ENCODE assay signal across 8 cellular contexts in genomic region chr2:222709191-222709891, GRCh38. TPM values are rescaled to one million over a fixed set of nuclear protein-coding genes. Genes with fewer than 3 reads are reported as not detected.
DNase-seq lines count a peak whose midpoint lies in the region; ATAC-seq and TF ChIP-seq lines count a peak whose summit lies in the region.

No MANE protein-coding gene starts in this region.

- in situ Hi-C loops in G401 (cut with HindIII; ENCODE audit: low sequenced_read_pairs) (no loop called here), HAP-1 (cut with MboI; ENCODE audit: low sequenced_read_pairs) (no loop called here), brain microvascular endothelial cell (cut with HindIII; ENCODE audit: low pct_ligation_motif_present, low sequenced_read_pairs) (loop anchor here (25.0 kb wide), 1 partner anchor 153 kb away; the partner anchor contains the start of gene ACSL3)

- intact Hi-C loops in activated T-helper 1 cell treated with anti-CD3 and anti-CD28 coated beads, Interleukin-12 subunit alpha, Interleukin-12 subunit beta, Interleukin-2, Interleukin-4 antibody, amounts not matched to agents 30 ng/mL and 10 ng/mL and 1 ng/mL, durations not matched to agents 14 hours and 24 hours and 36 hours (cut with micrococcal nuclease) = loop anchor here (2.0 kb wide), 1 partner anchor 103 kb away; no protein-coding TSS in a partner anchor

- H3K36me3 ChIP-seq in HAP-1 (replicated peaks) (no peaks in the 10 kb centered on the region), brain microvascular endothelial cell (replicated peaks) (no peaks in the 10 kb centered on the region)

- H3K9me3 ChIP-seq in HAP-1 = no peaks in the 10 kb centered on the region

- no peak for TF ChIP-seq CTCF in brain microvascular endothelial cell (IDR thresholded peaks at IDR 0.05; ENCODE audit: low read depth, low read length, missing control alignments)

- no peaks in the 10 kb centered on the region for H3K9me3 Mint-ChIP-seq in stimulated activated memory B cell treated with anti-CD40 and anti-IgM and Interleukin-4, amounts not matched to agents 10 μg/mL and 1 μg/mL and 100 μg/mL, for 72 hours
- no peaks in the 10 kb centered on the region for H3K9me3 Mint-ChIP-seq in activated T-helper 1 cell treated with anti-CD3 and anti-CD28 coated beads, Interleukin-12 subunit alpha, Interleukin-12 subunit beta, Interleukin-2, Interleukin-4 antibody, amounts not matched to agents 30 ng/mL and 10 ng/mL and 1 ng/mL, durations not matched to agents 14 hours and 24 hours and 36 hours

- H3K27me3 ChIP-seq in HAP-1 (ENCODE audit: low read depth) (peaks cover 4% of the 10 kb centered on the region; the same call in 1 of the 2 replicates), brain microvascular endothelial cell (replicated peaks) (no peaks in the 10 kb centered on the region)

- peak overlapping the region; percentile 44 for H3K27ac Mint-ChIP-seq in stimulated activated memory B cell treated with anti-CD40 and anti-IgM and Interleukin-4, amounts not matched to agents 10 μg/mL and 1 μg/mL and 100 μg/mL, for 72 hours
- no peak overlapping the region for H3K27ac Mint-ChIP-seq in activated T-helper 1 cell treated with anti-CD3 and anti-CD28 coated beads, Interleukin-12 subunit alpha, Interleukin-12 subunit beta, Interleukin-2, Interleukin-4 antibody, amounts not matched to agents 30 ng/mL and 10 ng/mL and 1 ng/mL, durations not matched to agents 14 hours and 24 hours and 36 hours

- H3K4me1 Mint-ChIP-seq in stimulated activated memory B cell treated with anti-CD40 and anti-IgM and Interleukin-4, amounts not matched to agents 10 μg/mL and 1 μg/mL and 100 μg/mL, for 72 hours = peaks cover 22% of the 10 kb centered on the region
- H3K4me1 Mint-ChIP-seq in activated T-helper 1 cell treated with anti-CD3 and anti-CD28 coated beads, Interleukin-12 subunit alpha, Interleukin-12 subunit beta, Interleukin-2, Interleukin-4 antibody, amounts not matched to agents 30 ng/mL and 10 ng/mL and 1 ng/mL, durations not matched to agents 14 hours and 24 hours and 36 hours (ENCODE audit: low read depth) = peaks cover 11% of the 10 kb centered on the region

- peak overlapping the region; percentile 96 for H3K27ac ChIP-seq in brain microvascular endothelial cell

- H3K4me1 ChIP-seq in HAP-1 = peaks cover 14% of the 10 kb centered on the region

- peak; percentile 16 for DNase-seq in G401 (ENCODE audit: low spot score)
- peak; percentile 57 to 78 for DNase-seq in HAP-1 (ENCODE audit: low spot score in 2 of 2)
- DNase-seq in NCI-H510A treated with DMSO at 0.1 percent for 48 hours (lab: John Stamatoyannopoulos, UW) = peak; percentile 80
- DNase-seq in brain microvascular endothelial cell = peak; percentile 100
- peak; percentile 67 for DNase-seq in iPS-NIHi11 (ENCODE audit: low spot score)
- no peak for DNase-seq in NCI-H2029 treated with DMSO at 0.1 percent for 48 hours (lab: John Stamatoyannopoulos, UW)
- DNase-seq in activated T-helper 1 cell treated with anti-CD3 and anti-CD28 coated beads, Interleukin-12 subunit alpha, Interleukin-12 subunit beta, Interleukin-2, Interleukin-4 antibody, amounts not matched to agents 30 ng/mL and 10 ng/mL and 1 ng/mL, durations not matched to agents 14 hours and 24 hours and 36 hours (ENCODE audit: low spot score) = no peak

- H3K27me3 Mint-ChIP-seq in stimulated activated memory B cell treated with anti-CD40 and anti-IgM and Interleukin-4, amounts not matched to agents 10 μg/mL and 1 μg/mL and 100 μg/mL, for 72 hours = peaks cover 52% of the 10 kb centered on the region
- H3K27me3 Mint-ChIP-seq in activated T-helper 1 cell treated with anti-CD3 and anti-CD28 coated beads, Interleukin-12 subunit alpha, Interleukin-12 subunit beta, Interleukin-2, Interleukin-4 antibody, amounts not matched to agents 30 ng/mL and 10 ng/mL and 1 ng/mL, durations not matched to agents 14 hours and 24 hours and 36 hours (ENCODE audit: insufficient read depth) = peaks cover 30% of the 10 kb centered on the region

- peak; percentile 58 for ATAC-seq in stimulated activated memory B cell treated with anti-CD40 and anti-IgM and Interleukin-4, amounts not matched to agents 10 μg/mL and 1 μg/mL and 100 μg/mL, for 72 hours

- no peaks in the 10 kb centered on the region for H3K36me3 Mint-ChIP-seq in stimulated activated memory B cell treated with anti-CD40 and anti-IgM and Interleukin-4, amounts not matched to agents 10 μg/mL and 1 μg/mL and 100 μg/mL, for 72 hours
- no peaks in the 10 kb centered on the region for H3K36me3 Mint-ChIP-seq in activated T-helper 1 cell treated with anti-CD3 and anti-CD28 coated beads, Interleukin-12 subunit alpha, Interleukin-12 subunit beta, Interleukin-2, Interleukin-4 antibody, amounts not matched to agents 30 ng/mL and 10 ng/mL and 1 ng/mL, durations not matched to agents 14 hours and 24 hours and 36 hours (ENCODE audit: low read depth)

- H3K4me3 ChIP-seq in HAP-1 = no peak overlapping the region
- H3K4me3 ChIP-seq in brain microvascular endothelial cell (ENCODE audit: low read depth, low read length) = peak overlapping the region; percentile 12

- no peak overlapping the region for H3K4me3 Mint-ChIP-seq in stimulated activated memory B cell treated with anti-CD40 and anti-IgM and Interleukin-4, amounts not matched to agents 10 μg/mL and 1 μg/mL and 100 μg/mL, for 72 hours
- H3K4me3 Mint-ChIP-seq in activated T-helper 1 cell treated with anti-CD3 and anti-CD28 coated beads, Interleukin-12 subunit alpha, Interleukin-12 subunit beta, Interleukin-2, Interleukin-4 antibody, amounts not matched to agents 30 ng/mL and 10 ng/mL and 1 ng/mL, durations not matched to agents 14 hours and 24 hours and 36 hours = no peak overlapping the region

RNA-seq across cellular contexts. Expression of gene MOGAT1, which starts 37.9 kb away (rescaled TPM):
- not detected in 2 replicates for total RNA-seq in G401 (2014; rRNA removed; shearing (Covaris generic))
- total RNA-seq in activated T-helper 1 cell treated with anti-CD3 and anti-CD28 coated beads, Interleukin-12 subunit alpha, Interleukin-12 subunit beta, Interleukin-2, Interleukin-4 antibody, amounts not matched to agents 30 ng/mL and 10 ng/mL and 1 ng/mL, durations not matched to agents 14 hours and 24 hours and 36 hours = not detected in 2 replicates

RNA-seq across cellular contexts. Expression of gene FARSB, which starts 53.4 kb away (rescaled TPM):
- total RNA-seq in G401 (2014; rRNA removed; shearing (Covaris generic)) = 7.1 and 11.0 TPM in 2 replicates
- total RNA-seq in activated T-helper 1 cell treated with anti-CD3 and anti-CD28 coated beads, Interleukin-12 subunit alpha, Interleukin-12 subunit beta, Interleukin-2, Interleukin-4 antibody, amounts not matched to agents 30 ng/mL and 10 ng/mL and 1 ng/mL, durations not matched to agents 14 hours and 24 hours and 36 hours = 48.9 and 53.4 TPM in 2 replicates

Comparison
In these comparisons a context has a peak if more than half of its experiments do, and no peak if none do; other contexts are left out.
1. DNase-seq: peak in G401 (single experiment), HAP-1 (2 of 2), NCI-H510A treated with DMSO at 0.1 percent for 48 hours (single experiment), brain microvascular endothelial cell (single experiment) and iPS-NIHi11 (single experiment); none in NCI-H2029 treated with DMSO at 0.1 percent for 48 hours (single experiment) and activated T-helper 1 cell treated with anti-CD3 and anti-CD28 coated beads, Interleukin-12 subunit alpha, Interleukin-12 subunit beta, Interleukin-2, Interleukin-4 antibody, amounts not matched to agents 30 ng/mL and 10 ng/mL and 1 ng/mL, durations not matched to agents 14 hours and 24 hours and 36 hours (single experiment).